9 cellular contexts compared by ENCODE assay signal in the genomic region with DNA sequence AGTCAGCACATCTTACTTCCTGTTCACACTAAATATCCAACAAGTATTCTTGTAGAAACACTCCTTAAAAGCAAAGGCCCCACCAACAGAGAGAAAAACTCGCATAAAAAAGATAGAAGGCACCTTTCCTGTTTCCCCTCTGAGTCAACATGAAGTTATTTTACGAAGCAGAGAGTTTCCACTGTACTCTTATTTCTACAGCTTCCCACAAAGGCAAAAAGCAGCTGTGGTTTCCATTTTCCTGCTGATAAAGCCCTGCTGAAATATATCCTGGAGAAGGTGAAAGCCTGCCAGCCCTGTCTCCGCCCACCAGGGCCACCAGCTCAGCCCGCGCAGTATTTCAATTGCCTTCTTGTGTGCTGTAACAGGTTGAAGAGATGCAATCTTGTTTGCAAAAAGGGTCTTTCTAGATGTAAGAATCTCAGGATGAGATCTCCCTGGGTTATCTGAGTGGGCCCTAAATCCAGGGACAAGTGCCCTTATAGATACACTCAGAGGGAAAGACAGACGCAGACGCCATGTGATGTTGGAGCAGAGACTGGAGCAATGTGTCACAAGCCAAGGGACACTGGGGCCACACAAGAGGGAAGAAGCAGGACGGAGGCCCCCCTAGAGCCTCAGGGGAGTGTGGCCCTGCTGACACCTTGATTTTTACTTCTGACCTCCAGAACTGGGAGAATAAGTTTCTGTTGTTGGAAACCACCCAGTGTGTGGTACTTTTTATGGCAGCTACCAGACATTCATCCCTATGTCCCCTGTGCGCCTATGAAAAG. TPM values are rescaled to one million over a fixed set of nuclear protein-coding genes. Genes with fewer than 3 reads are reported as not detected.
A peak's percentile ranks its signal among the peaks of the same experiment; 100 is the strongest.
DNase-seq lines count a peak whose midpoint lies in the region; ATAC-seq and TF ChIP-seq lines count a peak whose summit lies in the region.
"Had no signal": no experiment of that assay in that cellular context is flagged by ENCODE, and none has a peak within 500 bp of the region (broad histone marks: within the 10 kb centered on the region; RNA-seq: fewer than 3 reads in every experiment).

No MANE protein-coding gene starts in this region.

- peak; percentile 27 for DNase-seq in SIG-M5 treated with dmso at 0.1 percent for 504 hours (lab: John Stamatoyannopoulos, UW; ENCODE audit: unreplicated experiment)
- no peak for DNase-seq in SIG-M5 (lab: John Stamatoyannopoulos, UW)
- DNase-seq in activated CD8-positive, alpha-beta T cell treated with anti-CD3 and anti-CD28 coated beads for 36 hours = peak; percentile 75
- peak; percentile 65 for DNase-seq in glomerular endothelial cell (ENCODE audit: extremely low read depth, low read depth, low spot score)
- DNase-seq in stimulated activated CD4-positive, alpha-beta T cell treated with anti-CD3 and anti-CD28 coated beads, Interleukin-4, amount 100 ng/mL, for 1 hour = peak; percentile 62
- DNase-seq in cerebellum (ENCODE audit: low spot score) = no peak
- DNase-seq in T-helper 9 cell = no peak

- ATAC-seq in activated CD8-positive, alpha-beta T cell treated with anti-CD3 and anti-CD28 coated beads for 36 hours = peak; percentile 31
- ATAC-seq in GM18505 (IDR thresholded peaks at IDR 0.05; ENCODE audit: unreplicated experiment) = no peak
- ATAC-seq: Panc1 had no signal

- H3K27me3 Mint-ChIP-seq in activated CD8-positive, alpha-beta T cell treated with anti-CD3 and anti-CD28 coated beads for 36 hours = peaks cover 3% of the 10 kb centered on the region

- intact Hi-C loops in activated CD8-positive, alpha-beta T cell treated with anti-CD3 and anti-CD28 coated beads for 36 hours (cut with micrococcal nuclease) = loop anchor here (2.0 to 5.0 kb wide), 2 partner anchors 13 to 161 kb away; a partner anchor contains a TSS

- POLR2A ChIA-PET in activated CD8-positive, alpha-beta T cell treated with anti-CD3 and anti-CD28 coated beads for 36 hours (lab: Charles Lee) = interaction anchor here (0.7 to 5.5 kb wide), 30 partner anchors 8 to 1699 kb away, joined by 3 to 43 read pairs (median 8); no protein-coding TSS in a partner anchor

- H3K36me3 Mint-ChIP-seq in activated CD8-positive, alpha-beta T cell treated with anti-CD3 and anti-CD28 coated beads for 36 hours (ENCODE audit: low read depth) = peaks cover 83% of the 10 kb centered on the region

- CTCF ChIA-PET in activated CD8-positive, alpha-beta T cell treated with anti-CD3 and anti-CD28 coated beads for 36 hours (lab: Charles Lee) = interaction anchor here (0.8 to 6.9 kb wide), 5 partner anchors 8 to 71 kb away, joined by 3 to 44 read pairs (median 3); no protein-coding TSS in a partner anchor

- peaks cover 85% of the 10 kb centered on the region for H3K4me1 Mint-ChIP-seq in activated CD8-positive, alpha-beta T cell treated with anti-CD3 and anti-CD28 coated beads for 36 hours (ENCODE audit: low read depth)

- TF ChIP-seq POLR2A in GM18505 (IDR thresholded peaks at IDR 0.05; ENCODE audit: borderline replicate concordance, extremely low read depth, insufficient read depth, insufficient read length) = no peak

- peaks cover 5% of the 10 kb centered on the region for H3K9me3 Mint-ChIP-seq in activated CD8-positive, alpha-beta T cell treated with anti-CD3 and anti-CD28 coated beads for 36 hours

- H3K4me3 Mint-ChIP-seq in activated CD8-positive, alpha-beta T cell treated with anti-CD3 and anti-CD28 coated beads for 36 hours = peak overlapping the region; percentile 90

- TF ChIP-seq CTCF in activated CD8-positive, alpha-beta T cell treated with anti-CD3 and anti-CD28 coated beads for 36 hours (IDR thresholded peaks at IDR 0.05) = no peak

- peak overlapping the region; percentile 98 for H3K27ac Mint-ChIP-seq in activated CD8-positive, alpha-beta T cell treated with anti-CD3 and anti-CD28 coated beads for 36 hours

RNA-seq across cellular contexts. Expression of a gene that starts 19.9 kb away (rescaled TPM):
- 100 to 1,000 TPM; 290 to 317 TPM for total RNA-seq in activated CD8-positive, alpha-beta T cell treated with anti-CD3 and anti-CD28 coated beads for 36 hours
- 2.7 and 5.6 TPM in 2 replicates for total RNA-seq in glomerular endothelial cell
- total RNA-seq in cerebellum = 18.4 TPM

Comparison
In these comparisons a context has a peak if more than half of its experiments do, and no peak if none do; other contexts are left out.
1. DNase-seq: peak in SIG-M5 treated with dmso at 0.1 percent for 504 hours (single experiment), activated CD8-positive, alpha-beta T cell treated with anti-CD3 and anti-CD28 coated beads for 36 hours (single experiment), glomerular endothelial cell (single experiment) and stimulated activated CD4-positive, alpha-beta T cell treated with anti-CD3 and anti-CD28 coated beads, Interleukin-4, amount 100 ng/mL, for 1 hour (single experiment); none in SIG-M5 (single experiment), cerebellum (single experiment) and T-helper 9 cell (single experiment).
2. RNA of a gene that starts 19.9 kb away (total RNA-seq): 290 to 317 TPM in activated CD8-positive, alpha-beta T cell treated with anti-CD3 and anti-CD28 coated beads for 36 hours; 18.4 TPM in cerebellum (single experiment) and 2.7 to 5.6 TPM in glomerular endothelial cell; every median in the first group is over 10 times any median in the second.